Comparison of ENCODE assay signal across 14 cellular contexts in genomic region chr19:38690146-38690545, GRCh38. TPM values are rescaled to one million over a fixed set of nuclear protein-coding genes. Genes with fewer than 3 reads are reported as not detected.
A peak's percentile ranks its signal among the peaks of the same experiment; 100 is the strongest.
DNase-seq lines count a peak whose midpoint lies in the region; ATAC-seq, FAIRE-seq and TF ChIP-seq lines count a peak whose summit lies in the region.
"Had no signal": no experiment of that assay in that cellular context is flagged by ENCODE, and none has a peak within 500 bp of the region (broad histone marks: within the 10 kb centered on the region; RNA-seq: fewer than 3 reads in every experiment).

No MANE protein-coding gene starts in this region.

- TF ChIP-seq CTCF in IMR-90 (conservative IDR thresholded peaks at IDR 0.05; ENCODE audit: low read depth, low read length) = no peak
- TF ChIP-seq CTCF in thoracic aorta (IDR thresholded peaks at IDR 0.05) = no peak

- no peak overlapping the region for H3K56ac ChIP-seq in IMR-90 (ENCODE audit: extremely low read depth, insufficient read depth, low read length)

- H3K27me3 ChIP-seq in IMR-90 (ENCODE audit: control insufficient read depth, insufficient read depth, low read length) (no peaks in the 10 kb centered on the region), muscle layer of colon (ENCODE audit: control insufficient read depth in 1 of 2, insufficient read depth in 2 of 2, low read length in 2 of 2) (no peaks in the 10 kb centered on the region), thoracic aorta (replicated peaks; ENCODE audit: insufficient read depth) (no peaks in the 10 kb centered on the region)

- H3K4me1 ChIP-seq in IMR-90 (ENCODE audit: control insufficient read depth, insufficient read depth, low read length) (peaks cover 36% of the 10 kb centered on the region), muscle layer of colon (ENCODE audit: insufficient read depth, low read length) (peaks cover 51% of the 10 kb centered on the region), thoracic aorta (ENCODE audit: control insufficient read depth in 1 of 2, low read depth in 2 of 2) (peaks cover 71 to 96% of the 10 kb centered on the region in 2 donors)

- H3K4me3 ChIP-seq in IMR-90 (ENCODE audit: insufficient read depth, low read depth, low read length) = no peak overlapping the region
- no peak overlapping the region for H3K4me3 ChIP-seq in muscle layer of colon (ENCODE audit: low read depth in 1 of 2, low read length in 2 of 2)
- no peak overlapping the region for H3K4me3 ChIP-seq in thoracic aorta

- CTCF ChIA-PET in IMR-90 (lab: Yijun Ruan, JAX) = interaction anchor here (1.4 kb wide), 1 partner anchor 11 kb away, joined by 3 read pairs; no protein-coding TSS in a partner anchor

- TF ChIP-seq POLR2A in IMR-90 (IDR thresholded peaks at IDR 0.05; ENCODE audit: low read depth, low read length) = no peak

- H3K18ac ChIP-seq in IMR-90 (ENCODE audit: low read depth, low read length) = no peak overlapping the region

- H4K20me1 ChIP-seq in IMR-90 (ENCODE audit: insufficient read depth, low read length) = peaks cover 28% of the 10 kb centered on the region

- no peak overlapping the region for H2AK9ac ChIP-seq in IMR-90 (replicated peaks; ENCODE audit: low read depth, low read length, poor library complexity)

- dilution Hi-C loops in IMR-90 (cut with HindIII; ENCODE audit: low sequenced_read_pairs, unreplicated experiment) = no loop called here

- peaks cover 28% of the 10 kb centered on the region for H3K9me1 ChIP-seq in IMR-90 (ENCODE audit: insufficient read depth, low read length)

- no peaks in the 10 kb centered on the region for H3K9me3 ChIP-seq in IMR-90 (ENCODE audit: control insufficient read depth, insufficient read depth, low read length)
- H3K9me3 ChIP-seq in muscle layer of colon (ENCODE audit: low read length) = no peaks in the 10 kb centered on the region
- no peaks in the 10 kb centered on the region for H3K9me3 ChIP-seq in thoracic aorta
- H3K9me3 ChIP-seq: SK-N-SH had no signal

- peaks cover 0 to 86% of the 10 kb centered on the region in 2 experiments; a peak in 3 of 4 replicates for H3K79me1 ChIP-seq in IMR-90 (ENCODE audit: low read depth in 1 of 2, low read length in 2 of 2)

- H3K27ac Mint-ChIP-seq in dendritic cell treated with granulocyte-macrophage colony-stimulating factor and Interleukin-4, amounts not matched to agents 40 ng/mL and 50 ng/mL, for 4 days = peak overlapping the region; percentile 86

- H2AFZ ChIP-seq in IMR-90 (replicated peaks; ENCODE audit: low read length, poor library complexity) = no peak overlapping the region

- no peak for TF ChIP-seq RAD21 in IMR-90 (IDR thresholded peaks at IDR 0.05; ENCODE audit: low read length)

- DNase-seq in IMR-90 (no peak), thoracic aorta (ENCODE audit: low spot score) (no peak), GM19239 (ENCODE audit: insufficient read length, low spot score) (no peak), COR-L47 (lab: John Stamatoyannopoulos, UW) (no peak)
- no peak for DNase-seq in activated CD4-positive, alpha-beta T cell treated with anti-CD3 and anti-CD28 coated beads for 1 hour
- DNase-seq: activated T-cell treated with anti-CD3 and anti-CD28 coated beads, Interleukin-2, amount 50 U/mL, for 4 hours; NCI-H1694; NCI-H82; SK-N-SH had no signal

- H4K5ac ChIP-seq in IMR-90 (ENCODE audit: low read depth, low read length) = no peak overlapping the region

- peak overlapping the region; percentile 32 for H2BK5ac ChIP-seq in IMR-90 (ENCODE audit: low read depth, low read length, poor library complexity, severe bottlenecking)

- H4K91ac ChIP-seq in IMR-90 (ENCODE audit: insufficient read depth, low read depth, low read length) = no peak overlapping the region

- H3K4me1 Mint-ChIP-seq in dendritic cell treated with granulocyte-macrophage colony-stimulating factor and Interleukin-4, amounts not matched to agents 40 ng/mL and 50 ng/mL, for 4 days (ENCODE audit: low read depth) = peaks cover 95% of the 10 kb centered on the region

- no peak overlapping the region for H3K4me2 ChIP-seq in IMR-90 (ENCODE audit: low read depth, low read length)

- H3K27me3 Mint-ChIP-seq in dendritic cell treated with granulocyte-macrophage colony-stimulating factor and Interleukin-4, amounts not matched to agents 40 ng/mL and 50 ng/mL, for 4 days = no peaks in the 10 kb centered on the region

- ATAC-seq in IMR-90 (ENCODE audit: low read depth) (no peak), thoracic aorta (ENCODE audit: insufficient number of reproducible peaks, low FRiP score, low read depth) (no peak), GM21515 (IDR thresholded peaks at IDR 0.05; ENCODE audit: unreplicated experiment) (no peak)
- ATAC-seq: activated CD4-positive, CD25-positive, alpha-beta regulatory T cell treated with anti-CD3 and anti-CD28 coated beads, Interleukin-2, amount 50 U/mL, for 24 hours; activated T-cell treated with anti-CD3 and anti-CD28 coated beads, Interleukin-2, amount 50 U/mL, for 4 hours had no signal

- peak overlapping the region; percentile 11; the same call in 1 of the 3 replicates for H2BK15ac ChIP-seq in IMR-90 (ENCODE audit: low read depth, low read length)

- no peak overlapping the region for H3K14ac ChIP-seq in IMR-90 (replicated peaks; ENCODE audit: low read depth, low read length)

- H4K8ac ChIP-seq in IMR-90 (ENCODE audit: low read depth in 2 of 2, low read length in 2 of 2) = no peak overlapping the region

- no peak overlapping the region for H3K4me3 Mint-ChIP-seq in dendritic cell treated with granulocyte-macrophage colony-stimulating factor and Interleukin-4, amounts not matched to agents 40 ng/mL and 50 ng/mL, for 4 days
- H3K4me3 Mint-ChIP-seq: activated T-cell treated with anti-CD3 and anti-CD28 coated beads, Interleukin-2, amount 50 U/mL, for 4 hours had no signal

- H2BK20ac ChIP-seq in IMR-90 (ENCODE audit: low read depth, low read length) = no peak overlapping the region

- in situ Hi-C loops in IMR-90 (cut with MboI; ENCODE audit: low sequenced_read_pairs) = no loop called here

- no peaks in the 10 kb centered on the region for H3K9me3 Mint-ChIP-seq in dendritic cell treated with granulocyte-macrophage colony-stimulating factor and Interleukin-4, amounts not matched to agents 40 ng/mL and 50 ng/mL, for 4 days
- H3K9me3 Mint-ChIP-seq: activated T-cell treated with anti-CD3 and anti-CD28 coated beads, Interleukin-2, amount 50 U/mL, for 4 hours had no signal

- H3K4ac ChIP-seq in IMR-90 (ENCODE audit: low read depth, low read length) = peak overlapping the region; percentile 31; the same call in 1 of the 2 replicates

- H2BK120ac ChIP-seq in IMR-90 (ENCODE audit: low read depth, low read length) = no peak overlapping the region

- H3K36me3 Mint-ChIP-seq in dendritic cell treated with granulocyte-macrophage colony-stimulating factor and Interleukin-4, amounts not matched to agents 40 ng/mL and 50 ng/mL, for 4 days (ENCODE audit: low read depth) = peaks cover 25% of the 10 kb centered on the region

- no peak for FAIRE-seq in GM19239 (lab: Jason Lieb, UNC)
- FAIRE-seq: H54 had no signal

- WGBS in IMR-90 (ENCODE audit: extremely low coverage in 2 of 2, insufficient read length in 1 of 2), 2 experiments = 93% methylated on average over 12 of the region's 14 CpGs; no CpG with 5 or more reads in 1 of the 2 experiments

- H3K27ac ChIP-seq in IMR-90 (ENCODE audit: insufficient read depth, low read length) = no peak overlapping the region
- peak overlapping the region; percentile 66 for H3K27ac ChIP-seq in muscle layer of colon (ENCODE audit: low read depth, low read length)
- H3K27ac ChIP-seq in thoracic aorta = peak overlapping the region; percentile 99 to 100

- no TSS peak for BruUV-seq in IMR-90 (replicated peaks; lab: Mats Ljungman, UMichigan)

- no peak overlapping the region for H3K23ac ChIP-seq in IMR-90 (ENCODE audit: low read depth, low read length)

- intact Hi-C loops in IMR-90 (cut with micrococcal nuclease) = no loop called here
- intact Hi-C loops in dendritic cell treated with granulocyte-macrophage colony-stimulating factor and Interleukin-4, amounts not matched to agents 40 ng/mL and 50 ng/mL, for 4 days (cut with micrococcal nuclease) = no loop called here

- H3K36me3 ChIP-seq in IMR-90 (ENCODE audit: control insufficient read depth, insufficient read depth, low read length) (peaks cover 8% of the 10 kb centered on the region), muscle layer of colon (ENCODE audit: insufficient read depth, low read length) (no peaks in the 10 kb centered on the region), thoracic aorta (no peaks in the 10 kb centered on the region)

- H3K9ac ChIP-seq in IMR-90 (ENCODE audit: low read depth, low read length) = no peak overlapping the region
- no peak overlapping the region for H3K9ac ChIP-seq in muscle layer of colon (ENCODE audit: low read length)

- POLR2A ChIA-PET in IMR-90 (lab: Charles Lee; ENCODE audit: unreplicated experiment) = no interaction called here

- peak overlapping the region; percentile 29; the same call in 1 of the 2 replicates for H2AK5ac ChIP-seq in IMR-90 (ENCODE audit: low read depth, low read length)

TF ChIP-seq in IMR-90, 13 proteins besides CTCF, POLR2A, EP300 and RAD21 (continues in another document):
- no peak for TF ChIP-seq MAFK (IDR thresholded peaks at IDR 0.05; ENCODE audit: low read depth, low read length)
- TF ChIP-seq MAZ (IDR thresholded peaks at IDR 0.05; ENCODE audit: borderline replicate concordance, low read depth, low read length) = no peak
- no peak for TF ChIP-seq SMC3 (IDR thresholded peaks at IDR 0.05; ENCODE audit: low read depth, low read length)
- no peak for TF ChIP-seq BHLHE40 (IDR thresholded peaks at IDR 0.05; ENCODE audit: low read depth, low read length)
- no peak for TF ChIP-seq CHD1 (IDR thresholded peaks at IDR 0.05; ENCODE audit: low read depth, low read length)
- no peak for TF ChIP-seq RFX5 (IDR thresholded peaks at IDR 0.05; ENCODE audit: low read depth, low read length)
- TF ChIP-seq RCOR1 (IDR thresholded peaks at IDR 0.05; ENCODE audit: insufficient replicate concordance, low read length) = no peak
- TF ChIP-seq CEBPB (IDR thresholded peaks at IDR 0.05; ENCODE audit: low read depth, low read length) = no peak
- TF ChIP-seq MXI1 (IDR thresholded peaks at IDR 0.05; ENCODE audit: borderline replicate concordance, low read depth, low read length) = no peak

RNA-seq across cellular contexts. Expression of gene ACTN4, which starts 42.7 kb away (rescaled TPM):
- total RNA-seq in IMR-90 (2012; rRNA removed) (614 and 659 TPM in 2 replicates), thoracic aorta (1,000 to 10,000 TPM in 1 of 2 donors, 100 to 1,000 TPM in 1; 668 to 1,387 TPM)
- polyA plus RNA-seq in IMR-90 (2012; rRNA removed) = 497 and 541 TPM in 2 replicates
- polyA plus RNA-seq in IMR-90 (2012; cell fraction: cytosol; rRNA removed) = 291 and 549 TPM in 2 replicates
- 608 and 1,383 TPM in 2 replicates for polyA plus RNA-seq in IMR-90 (2012; cell fraction: nucleus; rRNA removed; ENCODE audit: low replicate concordance)

RNA-seq across cellular contexts. Expression of gene CAPN12, which starts 54.1 kb away (rescaled TPM):
- 0.18 TPM in 1 of 2 replicates, not detected in the other for total RNA-seq in IMR-90 (2012; rRNA removed)
- polyA plus RNA-seq in IMR-90 (2012; rRNA removed) = 0.97 and 0.99 TPM in 2 replicates
- polyA plus RNA-seq in IMR-90 (2012; cell fraction: cytosol; rRNA removed) = 0.27 and 0.67 TPM in 2 replicates
- polyA plus RNA-seq in IMR-90 (2012; cell fraction: nucleus; rRNA removed; ENCODE audit: low replicate concordance) = 8.4 and 12.7 TPM in 2 replicates
- total RNA-seq in thoracic aorta = 1 to 10 TPM in 1 of 2 donors, under 1 TPM in 1; 0.81 to 2.1 TPM
